In genomic region chr12:28223853-28224252, GRCh38 we compare ENCODE assay signal across 19 cellular contexts. TPM values are rescaled to one million over a fixed set of nuclear protein-coding genes. Genes with fewer than 3 reads are reported as not detected.
A peak's percentile ranks its signal among the peaks of the same experiment; 100 is the strongest.
DNase-seq lines count a peak whose midpoint lies in the region; ATAC-seq and TF ChIP-seq lines count a peak whose summit lies in the region.
"Had no signal": no experiment of that assay in that cellular context is flagged by ENCODE, and none has a peak within 500 bp of the region (broad histone marks: within the 10 kb centered on the region; RNA-seq: fewer than 3 reads in every experiment).

No MANE protein-coding gene starts in this region.

- peaks cover 10% of the 10 kb centered on the region; the same call in 1 of the 2 replicates for H3K79me2 ChIP-seq in MM.1S (ENCODE audit: low read length)

- CTCF ChIA-PET in activated CD4-positive, alpha-beta T cell treated with anti-CD3 and anti-CD28 coated beads for 36 hours (lab: Charles Lee): interaction anchor here (0.8 to 2.7 kb wide), 4 partner anchors 10 to 159 kb away, joined by 3 to 8 read pairs (median 3); no protein-coding TSS in a partner anchor

- DNase-seq in activated CD4-positive, alpha-beta T cell treated with anti-CD3 and anti-CD28 coated beads for 36 hours: peak; percentile 16
- no peak for DNase-seq in activated CD4-positive, alpha-beta T cell treated with anti-CD3 and anti-CD28 coated beads, Interleukin-2, amount 50 U/mL, for 4 hours
- peak; percentile 11 for DNase-seq in MM.1S
- no peak for DNase-seq in naive thymus-derived CD8-positive, alpha-beta T cell
- DNase-seq in GM03348 (ENCODE audit: low spot score): no peak
- no peak for DNase-seq in COLO829 (ENCODE audit: low spot score)
- DNase-seq in LoVo (ENCODE audit: low spot score): no peak
- DNase-seq: body of pancreas, DMS53, erythroblast, HFFc6, NCI-H1105 treated with DMSO at 0.1 percent for 48 hours, NCI-H2171 treated with DMSO at 0.1 percent for 48 hours had no signal

- no peaks in the 10 kb centered on the region for H3K9me3 ChIP-seq in MM.1S (replicated peaks; ENCODE audit: insufficient read depth, low read length)
- H3K9me3 ChIP-seq: body of pancreas had no signal

- H3K27me3 ChIP-seq in MM.1S (replicated peaks; ENCODE audit: insufficient read depth, low read length): no peaks in the 10 kb centered on the region
- H3K27me3 ChIP-seq: BLaER1 treated with 17β-estradiol and CSF1 and Interleukin-3, amounts not matched to agents 10 nM and 100 nM; body of pancreas had no signal

- H3K9ac ChIP-seq in MM.1S (ENCODE audit: low read length): no peak overlapping the region; the same call in 1 of the 2 replicates
- H3K9ac ChIP-seq: BLaER1 treated with 17β-estradiol and CSF1 and Interleukin-3, amounts not matched to agents 10 nM and 100 nM; parathyroid adenoma had no signal

- peak overlapping the region; percentile 35 for H3K27ac Mint-ChIP-seq in activated CD4-positive, alpha-beta T cell treated with anti-CD3 and anti-CD28 coated beads for 36 hours
- no peak overlapping the region for H3K27ac Mint-ChIP-seq in naive thymus-derived CD8-positive, alpha-beta T cell
- H3K27ac Mint-ChIP-seq: dendritic cell treated with granulocyte-macrophage colony-stimulating factor and Interleukin-4, amounts not matched to agents 40 ng/mL and 50 ng/mL, for 4 days; HFFc6 had no signal

- no peaks in the 10 kb centered on the region for H3K9me2 ChIP-seq in MM.1S (replicated peaks; ENCODE audit: insufficient read depth, low read length)

- H3K9me3 Mint-ChIP-seq in activated CD4-positive, alpha-beta T cell treated with anti-CD3 and anti-CD28 coated beads for 36 hours (ENCODE audit: low read depth): peaks cover 7% of the 10 kb centered on the region
- H3K9me3 Mint-ChIP-seq in naive thymus-derived CD8-positive, alpha-beta T cell: peaks cover 0 to 3% (median under 1%) of the 10 kb centered on the region in 9 donors

- ATAC-seq in activated CD4-positive, alpha-beta T cell treated with anti-CD3 and anti-CD28 coated beads for 36 hours: no peak
- ATAC-seq in GM21390 (IDR thresholded peaks at IDR 0.05; ENCODE audit: unreplicated experiment): peak; percentile 33
- ATAC-seq in naive thymus-derived CD8-positive, alpha-beta T cell: no peak
- ATAC-seq: body of pancreas had no signal

- intact Hi-C loops in activated CD4-positive, alpha-beta T cell treated with anti-CD3 and anti-CD28 coated beads for 36 hours (cut with DNase I, micrococcal nuclease): loop anchor here (1.0 to 10.0 kb wide), 8 partner anchors 8 to 881 kb away; partner anchors contain the start of gene CCDC91 (in 2 of the 2)

- H2AFZ ChIP-seq in MM.1S (ENCODE audit: low read length): no peak overlapping the region
- H2AFZ ChIP-seq: parathyroid adenoma had no signal

- peak overlapping the region; percentile 56; the same call in 1 of the 2 replicates for H3K4me2 ChIP-seq in MM.1S (ENCODE audit: low read depth, low read length)

- H3F3A ChIP-seq in MM.1S (ENCODE audit: insufficient read depth, low read length): peaks cover 20% of the 10 kb centered on the region

- 0 out of 2 replicates have a peak overlapping the region, but pooled peaks have one; percentile 6 for H3K4me3 ChIP-seq in MM.1S (ENCODE audit: low read length)
- H3K4me3 ChIP-seq: BLaER1 treated with 17β-estradiol and CSF1 and Interleukin-3, amounts not matched to agents 10 nM and 100 nM; body of pancreas; K562 had no signal

- no peaks in the 10 kb centered on the region for H3K36me3 ChIP-seq in MM.1S (replicated peaks; ENCODE audit: insufficient read depth, low read length)

- POLR2A ChIA-PET in activated CD4-positive, alpha-beta T cell treated with anti-CD3 and anti-CD28 coated beads for 36 hours (lab: Charles Lee): no interaction called here
- POLR2A ChIA-PET in naive thymus-derived CD8-positive, alpha-beta T cell (lab: Charles Lee): no interaction called here

- peaks cover 18% of the 10 kb centered on the region for H3K36me3 Mint-ChIP-seq in activated CD4-positive, alpha-beta T cell treated with anti-CD3 and anti-CD28 coated beads for 36 hours (ENCODE audit: low read depth)
- peaks cover 17 to 28% (median 24%) of the 10 kb centered on the region in 3 donors for H3K36me3 Mint-ChIP-seq in naive thymus-derived CD8-positive, alpha-beta T cell

- no peak overlapping the region for H3K27ac ChIP-seq in MM.1S (ENCODE audit: low read length)
- H3K27ac ChIP-seq: 22Rv1; BLaER1 treated with 17β-estradiol and CSF1 and Interleukin-3, amounts not matched to agents 10 nM and 100 nM; body of pancreas; parathyroid adenoma had no signal

- no peaks in the 10 kb centered on the region for H3K27me3 Mint-ChIP-seq in activated CD4-positive, alpha-beta T cell treated with anti-CD3 and anti-CD28 coated beads for 36 hours
- no peaks in the 10 kb centered on the region for H3K27me3 Mint-ChIP-seq in naive thymus-derived CD8-positive, alpha-beta T cell
- H3K27me3 Mint-ChIP-seq: dendritic cell treated with granulocyte-macrophage colony-stimulating factor and Interleukin-4, amounts not matched to agents 40 ng/mL and 50 ng/mL, for 4 days had no signal

- no peak for TF ChIP-seq CTCF in MM.1S (IDR thresholded peaks at IDR 0.05; ENCODE audit: low read length)

- peaks cover 34% of the 10 kb centered on the region for H3K4me1 ChIP-seq in MM.1S (ENCODE audit: low read length)
- H3K4me1 ChIP-seq: parathyroid adenoma had no signal

- H3K4me1 Mint-ChIP-seq in activated CD4-positive, alpha-beta T cell treated with anti-CD3 and anti-CD28 coated beads for 36 hours: peaks cover 47% of the 10 kb centered on the region
- H3K4me1 Mint-ChIP-seq in naive thymus-derived CD8-positive, alpha-beta T cell: peaks cover 25 to 60% (median 51%) of the 10 kb centered on the region in 4 donors

- no peaks in the 10 kb centered on the region for H4K20me1 ChIP-seq in MM.1S (ENCODE audit: insufficient read depth, low read length)
- H4K20me1 ChIP-seq: BLaER1 treated with 17β-estradiol and CSF1 and Interleukin-3, amounts not matched to agents 10 nM and 100 nM had no signal

- peak overlapping the region; percentile 29 for H3K4me3 Mint-ChIP-seq in activated CD4-positive, alpha-beta T cell treated with anti-CD3 and anti-CD28 coated beads for 36 hours
- peak overlapping the region in 7 of 10 donors; percentile 6 to 76 (median 40) for H3K4me3 Mint-ChIP-seq in naive thymus-derived CD8-positive, alpha-beta T cell
- H3K4me3 Mint-ChIP-seq: dendritic cell treated with granulocyte-macrophage colony-stimulating factor and Interleukin-4, amounts not matched to agents 40 ng/mL and 50 ng/mL, for 4 days; HFFc6 had no signal

RNA-seq across cellular contexts. Expression of gene CCDC91, which starts 33.6 kb away (rescaled TPM):
- 10 to 100 TPM; 13.9 to 16.0 TPM for total RNA-seq in activated CD4-positive, alpha-beta T cell treated with anti-CD3 and anti-CD28 coated beads for 36 hours
- 10 to 100 TPM; 80.0 to 84.6 TPM for total RNA-seq in naive thymus-derived CD8-positive, alpha-beta T cell
- polyA plus RNA-seq in naive thymus-derived CD8-positive, alpha-beta T cell: 10 to 100 TPM; 57.7 to 73.5 (median 70.1) TPM

Comparison
In these comparisons a context has a peak if more than half of its experiments do, and no peak if none do; other contexts are left out.
1. DNase-seq: peak in activated CD4-positive, alpha-beta T cell treated with anti-CD3 and anti-CD28 coated beads for 36 hours (single experiment) and MM.1S (single experiment); none in activated CD4-positive, alpha-beta T cell treated with anti-CD3 and anti-CD28 coated beads, Interleukin-2, amount 50 U/mL, for 4 hours (0 of 2), naive thymus-derived CD8-positive, alpha-beta T cell (0 of 10), GM03348 (single experiment), COLO829 (single experiment) and LoVo (single experiment).
2. RNA of gene CCDC91, which starts 33.6 kb away (total RNA-seq): 80.0 to 84.6 TPM in naive thymus-derived CD8-positive, alpha-beta T cell; 13.9 to 16.0 TPM in activated CD4-positive, alpha-beta T cell treated with anti-CD3 and anti-CD28 coated beads for 36 hours; every median in the first group is over 4 times any median in the second.